13 cellular contexts compared by ENCODE assay signal in the genomic region with DNA sequence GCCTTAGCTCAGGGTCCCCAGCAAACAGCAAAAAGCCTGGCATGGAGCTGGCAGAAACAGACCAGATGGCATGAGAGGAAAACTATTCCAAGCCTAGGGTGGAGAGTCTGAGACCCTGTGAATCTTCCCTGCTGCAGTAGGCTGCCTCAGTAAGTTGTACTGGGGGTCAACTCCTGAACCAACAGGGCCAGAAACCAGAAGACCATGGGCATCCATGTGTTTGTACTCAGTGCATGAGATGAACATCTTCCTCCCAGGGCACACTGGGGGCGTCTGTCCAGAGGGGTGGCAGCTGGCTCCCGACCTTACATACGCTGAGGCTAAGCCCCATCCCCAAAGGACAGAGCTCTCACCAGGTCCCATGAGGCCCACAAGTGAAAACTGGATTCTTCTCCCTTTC.
"Had no signal": no experiment of that assay in that cellular context is flagged by ENCODE, and none has a peak within 500 bp of the region (broad histone marks: within the 10 kb centered on the region; RNA-seq: fewer than 3 reads in every experiment).

No MANE protein-coding gene starts in this region.

- H3K4me1 Mint-ChIP-seq: activated B cell treated with CpG ODN at 0.5 μM for 24 hours; activated CD4-positive, alpha-beta T cell treated with anti-CD3 and anti-CD28 coated beads, Interleukin-2, amount 10 ng/mL, durations not matched to agents 7 days and 5 days had no signal

- DNase-seq: activated B cell treated with CpG ODN at 0.5 μM for 24 hours; activated CD4-positive, alpha-beta T cell treated with anti-CD3 and anti-CD28 coated beads, Interleukin-2, amount 10 ng/mL, durations not matched to agents 7 days and 5 days; activated naive CD8-positive, alpha-beta T cell treated with anti-CD3 and anti-CD28 coated beads for 36 hours; amygdala; body of pancreas; effector CD8-positive, alpha-beta T cell; foreskin keratinocyte; stimulated activated CD4-positive, alpha-beta T cell treated with anti-CD3 and anti-CD28 coated beads, Interleukin-12 subunit alpha, Interleukin-12 subunit beta, amount 100 ng/mL, for 4 hours; stimulated activated CD4-positive, alpha-beta T cell treated with anti-CD3 and anti-CD28 coated beads, Interleukin-2, amount 100 ng/mL, for 24 hours had no signal

- ATAC-seq: body of pancreas, foreskin keratinocyte had no signal

- H3K9me3 Mint-ChIP-seq: activated B cell treated with CpG ODN at 0.5 μM for 24 hours; activated CD4-positive, alpha-beta T cell treated with anti-CD3 and anti-CD28 coated beads, Interleukin-2, amount 10 ng/mL, durations not matched to agents 7 days and 5 days; activated naive CD8-positive, alpha-beta T cell treated with anti-CD3 and anti-CD28 coated beads for 36 hours; natural killer cell treated with Interleukin-12 subunit alpha and Interleukin-12 subunit beta and Interleukin-15 and Interleukin-18, amount 100 ng/mL, for 72 hours had no signal

- H3K4me3 ChIP-seq: body of pancreas, ovary, vagina had no signal

- H3K27me3 Mint-ChIP-seq: activated CD4-positive, alpha-beta T cell treated with anti-CD3 and anti-CD28 coated beads, Interleukin-2, amount 10 ng/mL, durations not matched to agents 7 days and 5 days had no signal

- FAIRE-seq: TTC549 had no signal

- H3K36me3 Mint-ChIP-seq: activated naive CD8-positive, alpha-beta T cell treated with anti-CD3 and anti-CD28 coated beads for 36 hours; natural killer cell treated with Interleukin-12 subunit alpha and Interleukin-12 subunit beta and Interleukin-15 and Interleukin-18, amount 100 ng/mL, for 72 hours had no signal

- H3K4me3 Mint-ChIP-seq: activated B cell treated with CpG ODN at 0.5 μM for 24 hours; activated CD4-positive, alpha-beta T cell treated with anti-CD3 and anti-CD28 coated beads, Interleukin-2, amount 10 ng/mL, durations not matched to agents 7 days and 5 days; activated naive CD8-positive, alpha-beta T cell treated with anti-CD3 and anti-CD28 coated beads for 36 hours; natural killer cell treated with Interleukin-12 subunit alpha and Interleukin-12 subunit beta and Interleukin-15 and Interleukin-18, amount 100 ng/mL, for 72 hours had no signal

- H3K27ac Mint-ChIP-seq: activated B cell treated with CpG ODN at 0.5 μM for 24 hours; activated CD4-positive, alpha-beta T cell treated with anti-CD3 and anti-CD28 coated beads, Interleukin-2, amount 10 ng/mL, durations not matched to agents 7 days and 5 days; activated naive CD8-positive, alpha-beta T cell treated with anti-CD3 and anti-CD28 coated beads for 36 hours; natural killer cell treated with Interleukin-12 subunit alpha and Interleukin-12 subunit beta and Interleukin-15 and Interleukin-18, amount 100 ng/mL, for 72 hours had no signal
